Comparison of ENCODE assay signal across 19 cellular contexts in genomic region chrX:68666580-68666979, GRCh38. TPM values are rescaled to one million over a fixed set of nuclear protein-coding genes. Genes with fewer than 3 reads are reported as not detected.
DNase-seq lines count a peak whose midpoint lies in the region; ATAC-seq and TF ChIP-seq lines count a peak whose summit lies in the region.
"Had no signal": no experiment of that assay in that cellular context is flagged by ENCODE, and none has a peak within 500 bp of the region (broad histone marks: within the 10 kb centered on the region; RNA-seq: fewer than 3 reads in every experiment).

No MANE protein-coding gene starts in this region.

- no peak overlapping the region for H2AFZ ChIP-seq in OCI-LY3 (ENCODE audit: low read depth, low read length)
- H2AFZ ChIP-seq: GM23338 had no signal

- no peaks in the 10 kb centered on the region; the same call in 1 of the 2 replicates for H3K27me3 ChIP-seq in OCI-LY3 (ENCODE audit: low read depth, low read length)
- H3K27me3 ChIP-seq in left lung = no peaks in the 10 kb centered on the region
- H3K27me3 ChIP-seq: Peyer's patch had no signal

- H3K79me2 ChIP-seq in OCI-LY3 (ENCODE audit: low read length) = no peaks in the 10 kb centered on the region

- H3K9me3 ChIP-seq in OCI-LY3 (ENCODE audit: insufficient read depth, low read length) (no peaks in the 10 kb centered on the region), left lung (no peaks in the 10 kb centered on the region)
- H3K9me3 ChIP-seq: Peyer's patch had no signal

- H3K4me1 ChIP-seq in OCI-LY3 (ENCODE audit: low read length) = peaks cover 9% of the 10 kb centered on the region
- H3K4me1 ChIP-seq in left lung = no peaks in the 10 kb centered on the region
- H3K4me1 ChIP-seq: Peyer's patch had no signal

- H3K36me3 Mint-ChIP-seq in activated naive CD4-positive, alpha-beta T cell treated with anti-CD3 and anti-CD28 coated beads, Interleukin-2, amount 50 U/mL, for 72 hours = no peaks in the 10 kb centered on the region
- H3K36me3 Mint-ChIP-seq: CD8-positive, alpha-beta T cell had no signal

- CTCF ChIA-PET in GM10248 (lab: Yijun Ruan, JAX) = no interaction called here

- H3K27ac ChIP-seq in OCI-LY3 (ENCODE audit: low read length) (no peak overlapping the region), left lung (peak overlapping the region; percentile 13 to 26)
- H3K27ac ChIP-seq: Peyer's patch had no signal

- H3K9ac ChIP-seq in OCI-LY3 (ENCODE audit: low read length) = no peak overlapping the region

- TF ChIP-seq CTCF in OCI-LY3 (IDR thresholded peaks at IDR 0.05; ENCODE audit: low read depth, low read length) = no peak
- TF ChIP-seq CTCF in left lung (IDR thresholded peaks at IDR 0.05) = no peak
- TF ChIP-seq CTCF in GM10248 (IDR thresholded peaks at IDR 0.05; ENCODE audit: control extremely low read depth, extremely low read depth, low read depth, missing control alignments) = no peak

- POLR2A ChIA-PET in GM10248 (lab: Yijun Ruan, JAX) = no interaction called here

- H3K27ac Mint-ChIP-seq in activated naive CD4-positive, alpha-beta T cell treated with anti-CD3 and anti-CD28 coated beads, Interleukin-2, amount 50 U/mL, for 72 hours = no peak overlapping the region
- H3K27ac Mint-ChIP-seq: B cell; CD8-positive, alpha-beta T cell; GM23338 had no signal

- no peaks in the 10 kb centered on the region for H4K20me1 ChIP-seq in OCI-LY3 (ENCODE audit: insufficient read depth, low read length)

- DNase-seq in CD1c-positive myeloid dendritic cell (ENCODE audit: extremely low spot score) (peak; percentile 80), left lung (peak in 1 of 2 donors; percentile 47), sciatic nerve (ENCODE audit: low spot score) (no peak), erythroblast (lab: John Stamatoyannopoulos, UW) (no peak), GM10248 (ENCODE audit: extremely low spot score) (no peak)
- DNase-seq in activated naive CD4-positive, alpha-beta T cell treated with anti-CD3 and anti-CD28 coated beads, Interleukin-2, amount 50 U/mL, for 72 hours (ENCODE audit: low spot score in 2 of 2) = no peak
- no peak for DNase-seq in stimulated activated CD4-positive, alpha-beta T cell treated with anti-CD3 and anti-CD28 coated beads, Interleukin-4, amount 100 ng/mL, for 24 hours
- DNase-seq: ACHN; CD8-positive, alpha-beta T cell; DMS79 treated with DMSO at 0.1 percent for 48 hours; KG1; NCI-H1105; NCI-H1694 treated with DMSO at 0.1 percent for 48 hours; NCI-H69; Peyer's patch; SIG-M5 had no signal

- peak overlapping the region; percentile 30 for H3K4me2 ChIP-seq in OCI-LY3 (ENCODE audit: low read length)
- H3K4me2 ChIP-seq: GM23338 had no signal

- peak; percentile 77 for ATAC-seq in left lung
- ATAC-seq in sciatic nerve = peak; percentile 70
- no peak for ATAC-seq in activated naive CD4-positive, alpha-beta T cell treated with anti-CD3 and anti-CD28 coated beads, Interleukin-2, amount 50 U/mL, for 72 hours
- ATAC-seq: CD8-positive, alpha-beta T cell; GM23338 had no signal

- no peaks in the 10 kb centered on the region for H3K9me3 Mint-ChIP-seq in activated naive CD4-positive, alpha-beta T cell treated with anti-CD3 and anti-CD28 coated beads, Interleukin-2, amount 50 U/mL, for 72 hours
- H3K9me3 Mint-ChIP-seq: CD8-positive, alpha-beta T cell; GM23338 had no signal

- H3K4me3 ChIP-seq in OCI-LY3 (ENCODE audit: low read length) = no peak overlapping the region
- H3K4me3 ChIP-seq in left lung = no peak overlapping the region
- H3K4me3 ChIP-seq: GM23338, Peyer's patch had no signal

- H3K36me3 ChIP-seq in OCI-LY3 (replicated peaks; ENCODE audit: low read depth, low read length) (no peaks in the 10 kb centered on the region), left lung (no peaks in the 10 kb centered on the region)
- H3K36me3 ChIP-seq: Peyer's patch had no signal

- intact Hi-C loops in left lung (cut with DNase I) (no loop called here), sciatic nerve (cut with DNase I) (no loop called here)

- no peak for TF ChIP-seq POLR2A in erythroblast (IDR thresholded peaks at IDR 0.05; ENCODE audit: low read length)

RNA-seq across cellular contexts. Expression of gene STARD8, which starts 19.1 kb away (rescaled TPM):
- total RNA-seq in left lung (10 to 100 TPM; 11.9 to 18.8 TPM), sciatic nerve (24.2 TPM)
- under 1 TPM; 0.27 to 0.43 TPM for total RNA-seq in activated naive CD4-positive, alpha-beta T cell treated with anti-CD3 and anti-CD28 coated beads, Interleukin-2, amount 50 U/mL, for 72 hours
- total RNA-seq: CD8-positive, alpha-beta T cell had no signal

Comparison
In these comparisons a context has a peak if more than half of its experiments do, and no peak if none do; other contexts are left out.
1. ATAC-seq: peak in left lung (single experiment) and sciatic nerve (single experiment); none in activated naive CD4-positive, alpha-beta T cell treated with anti-CD3 and anti-CD28 coated beads, Interleukin-2, amount 50 U/mL, for 72 hours (0 of 2).
2. RNA of gene STARD8, which starts 19.1 kb away (total RNA-seq): 24.2 TPM in sciatic nerve (single experiment) and 11.9 to 18.8 TPM in left lung; 0.27 to 0.43 TPM in activated naive CD4-positive, alpha-beta T cell treated with anti-CD3 and anti-CD28 coated beads, Interleukin-2, amount 50 U/mL, for 72 hours; every median in the first group is over 4 times any median in the second.